In the genomic region with DNA sequence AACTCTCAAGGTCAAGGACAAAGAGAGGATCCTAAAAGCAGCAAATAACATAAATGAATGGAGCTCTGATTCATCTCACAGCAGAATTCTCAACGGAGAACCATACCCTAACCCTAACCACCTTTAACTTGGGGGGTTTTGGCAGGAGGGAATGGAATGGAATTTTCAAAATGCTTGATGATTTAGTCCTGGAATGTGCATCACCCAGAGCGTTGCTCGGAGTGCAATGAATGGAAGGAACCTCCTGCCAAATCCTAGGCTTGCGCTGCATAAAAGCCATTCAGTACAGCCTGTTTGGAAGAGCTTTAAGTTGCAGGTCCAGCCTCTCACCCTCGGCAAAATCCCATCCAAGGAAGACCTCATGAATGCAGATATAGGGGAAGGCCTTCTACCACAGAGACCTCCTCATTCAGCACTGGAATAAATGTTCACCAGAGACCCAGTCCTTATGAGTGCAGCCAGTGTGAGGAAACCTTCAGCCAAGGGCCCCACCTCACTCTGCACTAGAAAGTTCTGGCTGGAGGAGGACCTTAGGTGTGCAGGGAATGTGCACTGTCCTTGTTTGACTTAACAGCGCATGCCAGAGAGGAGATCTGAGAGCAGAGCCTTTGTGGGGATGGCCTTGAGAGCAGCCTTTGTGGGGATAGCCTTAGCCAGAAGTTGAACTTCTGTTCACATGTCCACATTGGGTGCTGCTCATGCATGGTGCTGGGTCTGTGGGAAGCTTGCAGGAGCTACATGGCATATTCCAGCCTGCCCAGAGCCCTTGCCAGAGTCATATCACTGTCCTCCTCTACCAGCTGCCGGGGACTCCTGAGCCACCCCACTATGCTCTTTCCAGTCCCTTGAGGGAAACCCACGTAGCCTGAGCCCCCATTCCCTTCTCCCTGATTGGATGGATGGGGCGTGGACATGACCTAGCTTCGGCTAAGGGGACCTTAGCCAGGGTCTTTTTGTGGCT, we compare ENCODE assay signal across 1 cellular context.
TF ChIP-seq lines count a peak whose summit lies in the region.

No MANE protein-coding gene starts in this region.

TF ChIP-seq in HepG2, 621 proteins besides CTCF, POLR2A, EP300 and RAD21 (continued from another document and continues in another):
- no peak for TF ChIP-seq SNRNP70 (IDR thresholded peaks at IDR 0.05; ENCODE audit: low read depth, low read length)
- no peak for TF ChIP-seq HMGA1 (CRISPR knock-in tag; conservative IDR thresholded peaks at IDR 0.05)
- no peak for TF ChIP-seq ZNF766 (CRISPR knock-in tag; IDR thresholded peaks at IDR 0.05; ENCODE audit: borderline replicate concordance)
- TF ChIP-seq, protein P1, sequence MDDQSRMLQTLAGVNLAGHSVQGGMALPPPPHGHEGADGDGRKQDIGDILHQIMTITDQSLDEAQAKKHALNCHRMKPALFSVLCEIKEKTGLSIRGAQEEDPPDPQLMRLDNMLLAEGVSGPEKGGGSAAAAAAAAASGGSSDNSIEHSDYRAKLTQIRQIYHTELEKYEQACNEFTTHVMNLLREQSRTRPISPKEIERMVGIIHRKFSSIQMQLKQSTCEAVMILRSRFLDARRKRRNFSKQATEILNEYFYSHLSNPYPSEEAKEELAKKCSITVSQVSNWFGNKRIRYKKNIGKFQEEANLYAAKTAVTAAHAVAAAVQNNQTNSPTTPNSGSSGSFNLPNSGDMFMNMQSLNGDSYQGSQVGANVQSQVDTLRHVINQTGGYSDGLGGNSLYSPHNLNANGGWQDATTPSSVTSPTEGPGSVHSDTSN (CRISPR knock-in tag; IDR thresholded peaks at IDR 0.05; ENCODE audit: borderline replicate concordance): no peak
- no peak for TF ChIP-seq FOXA1 (IDR thresholded peaks at IDR 0.05)
- TF ChIP-seq FOXA1 (CRISPR knock-in tag; IDR thresholded peaks at IDR 0.05): peak; percentile 62
- TF ChIP-seq, protein P2, sequence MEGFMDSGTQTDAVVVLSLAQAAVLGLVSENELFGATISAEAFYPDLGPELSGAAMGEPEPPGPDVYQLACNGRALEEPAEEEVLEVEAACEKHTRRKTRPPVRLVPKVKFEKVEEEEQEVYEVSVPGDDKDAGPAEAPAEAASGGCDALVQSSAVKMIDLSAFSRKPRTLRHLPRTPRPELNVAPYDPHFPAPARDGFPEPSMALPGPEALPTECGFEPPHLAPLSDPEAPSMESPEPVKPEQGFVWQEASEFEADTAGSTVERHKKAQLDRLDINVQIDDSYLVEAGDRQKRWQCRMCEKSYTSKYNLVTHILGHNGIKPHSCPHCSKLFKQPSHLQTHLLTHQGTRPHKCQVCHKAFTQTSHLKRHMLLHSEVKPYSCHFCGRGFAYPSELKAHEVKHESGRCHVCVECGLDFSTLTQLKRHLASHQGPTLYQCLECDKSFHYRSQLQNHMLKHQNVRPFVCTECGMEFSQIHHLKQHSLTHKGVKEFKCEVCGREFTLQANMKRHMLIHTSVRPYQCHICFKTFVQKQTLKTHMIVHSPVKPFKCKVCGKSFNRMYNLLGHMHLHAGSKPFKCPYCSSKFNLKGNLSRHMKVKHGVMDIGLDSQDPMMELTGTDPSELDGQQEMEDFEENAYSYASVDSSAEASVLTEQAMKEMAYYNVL (CRISPR knock-in tag; IDR thresholded peaks at IDR 0.05; ENCODE audit: borderline replicate concordance): no peak; the same call in 1 of the 2 replicates
- TF ChIP-seq PPARG (CRISPR knock-in tag; conservative IDR thresholded peaks at IDR 0.05): no peak
- TF ChIP-seq, protein P3, sequence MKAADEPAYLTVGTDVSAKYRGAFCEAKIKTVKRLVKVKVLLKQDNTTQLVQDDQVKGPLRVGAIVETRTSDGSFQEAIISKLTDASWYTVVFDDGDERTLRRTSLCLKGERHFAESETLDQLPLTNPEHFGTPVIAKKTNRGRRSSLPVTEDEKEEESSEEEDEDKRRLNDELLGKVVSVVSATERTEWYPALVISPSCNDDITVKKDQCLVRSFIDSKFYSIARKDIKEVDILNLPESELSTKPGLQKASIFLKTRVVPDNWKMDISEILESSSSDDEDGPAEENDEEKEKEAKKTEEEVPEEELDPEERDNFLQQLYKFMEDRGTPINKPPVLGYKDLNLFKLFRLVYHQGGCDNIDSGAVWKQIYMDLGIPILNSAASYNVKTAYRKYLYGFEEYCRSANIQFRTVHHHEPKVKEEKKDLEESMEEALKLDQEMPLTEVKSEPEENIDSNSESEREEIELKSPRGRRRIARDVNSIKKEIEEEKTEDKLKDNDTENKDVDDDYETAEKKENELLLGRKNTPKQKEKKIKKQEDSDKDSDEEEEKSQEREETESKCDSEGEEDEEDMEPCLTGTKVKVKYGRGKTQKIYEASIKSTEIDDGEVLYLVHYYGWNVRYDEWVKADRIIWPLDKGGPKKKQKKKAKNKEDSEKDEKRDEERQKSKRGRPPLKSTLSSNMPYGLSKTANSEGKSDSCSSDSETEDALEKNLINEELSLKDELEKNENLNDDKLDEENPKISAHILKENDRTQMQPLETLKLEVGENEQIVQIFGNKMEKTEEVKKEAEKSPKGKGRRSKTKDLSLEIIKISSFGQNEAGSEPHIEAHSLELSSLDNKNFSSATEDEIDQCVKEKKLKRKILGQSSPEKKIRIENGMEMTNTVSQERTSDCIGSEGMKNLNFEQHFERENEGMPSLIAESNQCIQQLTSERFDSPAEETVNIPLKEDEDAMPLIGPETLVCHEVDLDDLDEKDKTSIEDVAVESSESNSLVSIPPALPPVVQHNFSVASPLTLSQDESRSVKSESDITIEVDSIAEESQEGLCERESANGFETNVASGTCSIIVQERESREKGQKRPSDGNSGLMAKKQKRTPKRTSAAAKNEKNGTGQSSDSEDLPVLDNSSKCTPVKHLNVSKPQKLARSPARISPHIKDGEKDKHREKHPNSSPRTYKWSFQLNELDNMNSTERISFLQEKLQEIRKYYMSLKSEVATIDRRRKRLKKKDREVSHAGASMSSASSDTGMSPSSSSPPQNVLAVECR (CRISPR knock-in tag; IDR thresholded peaks at IDR 0.05; ENCODE audit: borderline replicate concordance): no peak; the same call in 1 of the 2 replicates
- TF ChIP-seq JARID2 (CRISPR knock-in tag; IDR thresholded peaks at IDR 0.05; ENCODE audit: insufficient replicate concordance): no peak
- no peak for TF ChIP-seq FIP1L1 (IDR thresholded peaks at IDR 0.05; ENCODE audit: borderline replicate concordance, insufficient read depth, low read depth, low read length)
- TF ChIP-seq RBAK (CRISPR knock-in tag; IDR thresholded peaks at IDR 0.05): 0 out of 2 replicates have a peak, but pooled peaks have one; percentile 64
- TF ChIP-seq EEA1 (CRISPR knock-in tag; IDR thresholded peaks at IDR 0.05; ENCODE audit: borderline replicate concordance): no peak
- TF ChIP-seq HMG20A (CRISPR knock-in tag; IDR thresholded peaks at IDR 0.05; ENCODE audit: borderline replicate concordance): peak; percentile 16; the same call in 1 of the 2 replicates
- TF ChIP-seq BCL6 (CRISPR knock-in tag; IDR thresholded peaks at IDR 0.05): peak; percentile 83
- peak; percentile 96 for TF ChIP-seq RXRA (CRISPR knock-in tag; IDR thresholded peaks at IDR 0.05)
- TF ChIP-seq DNMT1 (CRISPR knock-in tag; IDR thresholded peaks at IDR 0.05): no peak
- TF ChIP-seq, protein P4, sequence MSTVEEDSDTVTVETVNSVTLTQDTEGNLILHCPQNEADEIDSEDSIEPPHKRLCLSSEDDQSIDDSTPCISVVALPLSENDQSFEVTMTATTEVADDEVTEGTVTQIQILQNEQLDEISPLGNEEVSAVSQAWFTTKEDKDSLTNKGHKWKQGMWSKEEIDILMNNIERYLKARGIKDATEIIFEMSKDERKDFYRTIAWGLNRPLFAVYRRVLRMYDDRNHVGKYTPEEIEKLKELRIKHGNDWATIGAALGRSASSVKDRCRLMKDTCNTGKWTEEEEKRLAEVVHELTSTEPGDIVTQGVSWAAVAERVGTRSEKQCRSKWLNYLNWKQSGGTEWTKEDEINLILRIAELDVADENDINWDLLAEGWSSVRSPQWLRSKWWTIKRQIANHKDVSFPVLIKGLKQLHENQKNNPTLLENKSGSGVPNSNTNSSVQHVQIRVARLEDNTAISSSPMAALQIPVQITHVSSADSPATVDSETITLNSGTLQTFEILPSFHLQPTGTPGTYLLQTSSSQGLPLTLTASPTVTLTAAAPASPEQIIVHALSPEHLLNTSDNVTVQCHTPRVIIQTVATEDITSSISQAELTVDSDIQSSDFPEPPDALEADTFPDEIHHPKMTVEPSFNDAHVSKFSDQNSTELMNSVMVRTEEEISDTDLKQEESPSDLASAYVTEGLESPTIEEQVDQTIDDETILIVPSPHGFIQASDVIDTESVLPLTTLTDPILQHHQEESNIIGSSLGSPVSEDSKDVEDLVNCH (CRISPR knock-in tag; IDR thresholded peaks at IDR 0.05): 0 out of 2 replicates have a peak, but pooled peaks have one; percentile 25
- no peak for TF ChIP-seq ZKSCAN1 (IDR thresholded peaks at IDR 0.05; ENCODE audit: low read length)
- no peak for TF ChIP-seq HOXA9 (CRISPR knock-in tag; IDR thresholded peaks at IDR 0.05; ENCODE audit: borderline replicate concordance)
- peak; percentile 73 for TF ChIP-seq ZNF605 (CRISPR knock-in tag; IDR thresholded peaks at IDR 0.05)
- peak; percentile 61; the same call in 1 of the 2 replicates for TF ChIP-seq RNF2 (conservative IDR thresholded peaks at IDR 0.05; ENCODE audit: low read depth)
- TF ChIP-seq, protein P5, sequence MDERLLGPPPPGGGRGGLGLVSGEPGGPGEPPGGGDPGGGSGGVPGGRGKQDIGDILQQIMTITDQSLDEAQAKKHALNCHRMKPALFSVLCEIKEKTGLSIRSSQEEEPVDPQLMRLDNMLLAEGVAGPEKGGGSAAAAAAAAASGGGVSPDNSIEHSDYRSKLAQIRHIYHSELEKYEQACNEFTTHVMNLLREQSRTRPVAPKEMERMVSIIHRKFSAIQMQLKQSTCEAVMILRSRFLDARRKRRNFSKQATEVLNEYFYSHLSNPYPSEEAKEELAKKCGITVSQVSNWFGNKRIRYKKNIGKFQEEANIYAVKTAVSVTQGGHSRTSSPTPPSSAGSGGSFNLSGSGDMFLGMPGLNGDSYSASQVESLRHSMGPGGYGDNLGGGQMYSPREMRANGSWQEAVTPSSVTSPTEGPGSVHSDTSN (CRISPR knock-in tag; IDR thresholded peaks at IDR 0.05): no peak
- TF ChIP-seq, protein P6, sequence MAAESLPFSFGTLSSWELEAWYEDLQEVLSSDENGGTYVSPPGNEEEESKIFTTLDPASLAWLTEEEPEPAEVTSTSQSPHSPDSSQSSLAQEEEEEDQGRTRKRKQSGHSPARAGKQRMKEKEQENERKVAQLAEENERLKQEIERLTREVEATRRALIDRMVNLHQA (CRISPR knock-in tag; IDR thresholded peaks at IDR 0.05): no peak
- no peak for TF ChIP-seq SNAI1 (CRISPR knock-in tag; IDR thresholded peaks at IDR 0.05; ENCODE audit: borderline replicate concordance)
- 0 out of 2 replicates have a peak, but pooled peaks have one; percentile 30 for TF ChIP-seq KLF6 (CRISPR knock-in tag; IDR thresholded peaks at IDR 0.05)
- no peak for TF ChIP-seq ADNP (CRISPR knock-in tag; IDR thresholded peaks at IDR 0.05)
- no peak for TF ChIP-seq PTBP1 (IDR thresholded peaks at IDR 0.05; ENCODE audit: low read depth, low read length, poor library complexity, severe bottlenecking)
- peak; percentile 51 for TF ChIP-seq ERF (CRISPR knock-in tag; IDR thresholded peaks at IDR 0.05)
- no peak for TF ChIP-seq HNRNPLL (IDR thresholded peaks at IDR 0.05; ENCODE audit: low read depth, low read length, poor library complexity, severe bottlenecking)
- peak; percentile 44 for TF ChIP-seq ZNF781 (CRISPR knock-in tag; IDR thresholded peaks at IDR 0.05; ENCODE audit: borderline replicate concordance, not compliant biosample characterization)
- no peak for TF ChIP-seq REXO4 (CRISPR knock-in tag; IDR thresholded peaks at IDR 0.05; ENCODE audit: borderline replicate concordance)
- TF ChIP-seq, protein P7, sequence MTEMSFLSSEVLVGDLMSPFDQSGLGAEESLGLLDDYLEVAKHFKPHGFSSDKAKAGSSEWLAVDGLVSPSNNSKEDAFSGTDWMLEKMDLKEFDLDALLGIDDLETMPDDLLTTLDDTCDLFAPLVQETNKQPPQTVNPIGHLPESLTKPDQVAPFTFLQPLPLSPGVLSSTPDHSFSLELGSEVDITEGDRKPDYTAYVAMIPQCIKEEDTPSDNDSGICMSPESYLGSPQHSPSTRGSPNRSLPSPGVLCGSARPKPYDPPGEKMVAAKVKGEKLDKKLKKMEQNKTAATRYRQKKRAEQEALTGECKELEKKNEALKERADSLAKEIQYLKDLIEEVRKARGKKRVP (CRISPR knock-in tag; IDR thresholded peaks at IDR 0.05): no peak
- no peak for TF ChIP-seq ISL2 (CRISPR knock-in tag; IDR thresholded peaks at IDR 0.05)
- TF ChIP-seq, protein P8, sequence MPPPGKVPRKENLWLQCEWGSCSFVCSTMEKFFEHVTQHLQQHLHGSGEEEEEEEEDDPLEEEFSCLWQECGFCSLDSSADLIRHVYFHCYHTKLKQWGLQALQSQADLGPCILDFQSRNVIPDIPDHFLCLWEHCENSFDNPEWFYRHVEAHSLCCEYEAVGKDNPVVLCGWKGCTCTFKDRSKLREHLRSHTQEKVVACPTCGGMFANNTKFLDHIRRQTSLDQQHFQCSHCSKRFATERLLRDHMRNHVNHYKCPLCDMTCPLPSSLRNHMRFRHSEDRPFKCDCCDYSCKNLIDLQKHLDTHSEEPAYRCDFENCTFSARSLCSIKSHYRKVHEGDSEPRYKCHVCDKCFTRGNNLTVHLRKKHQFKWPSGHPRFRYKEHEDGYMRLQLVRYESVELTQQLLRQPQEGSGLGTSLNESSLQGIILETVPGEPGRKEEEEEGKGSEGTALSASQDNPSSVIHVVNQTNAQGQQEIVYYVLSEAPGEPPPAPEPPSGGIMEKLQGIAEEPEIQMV (CRISPR knock-in tag; IDR thresholded peaks at IDR 0.05; ENCODE audit: low read depth): no peak
- no peak; the same call in 1 of the 2 replicates for TF ChIP-seq ZNF792 (CRISPR knock-in tag; IDR thresholded peaks at IDR 0.05)
- TF ChIP-seq ZBTB21 (CRISPR knock-in tag; IDR thresholded peaks at IDR 0.05): no peak; the same call in 1 of the 2 replicates
- TF ChIP-seq HMG20B (CRISPR knock-in tag; conservative IDR thresholded peaks at IDR 0.05): 0 out of 2 replicates have a peak, but pooled peaks have one; percentile 23
- TF ChIP-seq SOX6 (IDR thresholded peaks at IDR 0.05): no peak
- peak; percentile 68 for TF ChIP-seq SOX6 (CRISPR knock-in tag; IDR thresholded peaks at IDR 0.05)
- TF ChIP-seq, protein P9, sequence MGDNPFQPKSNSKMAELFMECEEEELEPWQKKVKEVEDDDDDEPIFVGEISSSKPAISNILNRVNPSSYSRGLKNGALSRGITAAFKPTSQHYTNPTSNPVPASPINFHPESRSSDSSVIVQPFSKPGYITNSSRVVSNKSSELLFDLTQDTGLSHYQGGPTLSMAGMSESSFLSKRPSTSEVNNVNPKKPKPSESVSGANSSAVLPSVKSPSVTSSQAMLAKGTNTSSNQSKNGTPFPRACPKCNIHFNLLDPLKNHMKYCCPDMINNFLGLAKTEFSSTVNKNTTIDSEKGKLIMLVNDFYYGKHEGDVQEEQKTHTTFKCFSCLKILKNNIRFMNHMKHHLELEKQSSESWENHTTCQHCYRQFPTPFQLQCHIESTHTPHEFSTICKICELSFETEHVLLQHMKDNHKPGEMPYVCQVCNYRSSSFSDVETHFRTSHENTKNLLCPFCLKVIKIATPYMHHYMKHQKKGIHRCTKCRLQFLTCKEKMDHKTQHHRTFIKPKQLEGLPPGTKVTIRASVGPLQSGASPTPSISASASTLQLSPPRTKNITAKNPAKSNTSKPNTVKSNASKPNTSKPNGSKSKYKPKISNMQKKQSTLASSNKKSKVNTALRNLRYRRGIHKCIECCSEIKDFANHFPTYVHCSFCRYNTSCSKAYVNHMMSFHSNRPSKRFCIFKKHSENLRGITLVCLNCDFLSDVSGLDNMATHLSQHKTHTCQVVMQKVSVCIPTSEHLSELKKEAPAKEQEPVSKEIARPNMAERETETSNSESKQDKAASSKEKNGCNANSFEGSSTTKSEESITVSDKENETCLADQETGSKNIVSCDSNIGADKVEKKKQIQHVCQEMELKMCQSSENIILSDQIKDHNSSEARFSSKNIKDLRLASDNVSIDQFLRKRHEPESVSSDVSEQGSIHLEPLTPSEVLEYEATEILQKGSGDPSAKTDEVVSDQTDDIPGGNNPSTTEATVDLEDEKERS (CRISPR knock-in tag; IDR thresholded peaks at IDR 0.05): no peak; the same call in 1 of the 2 replicates
- peak; percentile 60; the same call in 1 of the 2 replicates for TF ChIP-seq ZNF564 (CRISPR knock-in tag; IDR thresholded peaks at IDR 0.05)
- TF ChIP-seq HOXA3 (CRISPR knock-in tag; IDR thresholded peaks at IDR 0.05): peak; percentile 72; the same call in 1 of the 2 replicates
